1 cellular context compared by ENCODE assay signal in the genomic region with DNA sequence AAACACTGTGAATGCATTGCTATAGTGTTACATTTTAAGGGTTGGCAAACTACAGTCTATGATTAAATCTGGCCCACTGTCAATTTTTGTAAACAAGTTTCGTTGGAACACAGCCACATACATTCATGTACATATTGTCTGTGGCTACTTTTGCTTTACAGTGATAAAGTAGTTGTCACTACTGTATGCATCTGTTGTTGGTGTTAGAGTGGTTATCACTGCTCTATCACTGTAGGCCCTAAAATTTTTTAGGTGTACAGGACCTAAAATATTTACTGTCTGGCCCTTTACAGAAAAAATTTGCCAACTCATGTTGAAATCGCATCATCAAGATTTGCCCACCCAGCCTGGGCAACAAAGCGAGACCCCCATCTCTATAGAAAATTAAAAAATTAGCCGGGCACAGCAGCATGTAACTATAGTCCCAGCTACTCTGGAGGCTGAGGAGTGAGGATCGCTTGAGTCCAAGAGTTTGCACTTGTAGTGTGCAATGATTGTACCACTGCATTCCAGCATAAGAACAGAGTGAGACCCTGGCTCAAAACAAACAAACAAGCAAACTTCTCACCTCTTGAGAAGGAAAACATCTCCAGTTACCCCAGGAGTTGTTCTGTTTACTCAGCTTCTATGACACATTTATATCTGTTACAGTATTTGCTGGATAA.
TF ChIP-seq lines count a peak whose summit lies in the region.

No MANE protein-coding gene starts in this region.

TF ChIP-seq in A549, 52 proteins besides CTCF, POLR2A, EP300 and RAD21 (continued from another document):
- TF ChIP-seq NR3C1 (IDR thresholded peaks at IDR 0.05) (no peak), EHF (CRISPR knock-in tag; IDR thresholded peaks at IDR 0.05) (no peak)
